ENCODE assay signal across 16 cellular contexts in genomic region chr11:73156686-73157085, GRCh38. TPM values are rescaled to one million over a fixed set of nuclear protein-coding genes. Genes with fewer than 3 reads are reported as not detected.
A peak's percentile ranks its signal among the peaks of the same experiment; 100 is the strongest.
DNase-seq lines count a peak whose midpoint lies in the region; ATAC-seq and TF ChIP-seq lines count a peak whose summit lies in the region.
"Had no signal": no experiment of that assay in that cellular context is flagged by ENCODE, and none has a peak within 500 bp of the region (broad histone marks: within the 10 kb centered on the region; RNA-seq: fewer than 3 reads in every experiment).

No MANE protein-coding gene starts in this region.

- DNase-seq in activated naive CD4-positive, alpha-beta T cell treated with Interleukin-2 at 50 U/mL for 16 hours, result no peak
- DNase-seq in OCI-LY7 (ENCODE audit: low spot score) (no peak), tibial artery (peak in 1 of 2 donors; percentile 11), NCI-H2081 treated with DMSO at 0.1 percent for 48 hours (lab: John Stamatoyannopoulos, UW) (no peak), kidney tubule cell (ENCODE audit: low spot score) (no peak)
- DNase-seq: activated T-cell treated with anti-CD3 and anti-CD28 coated beads for 4 hours; GDM1; NCI-H2081; NCI-H82; stimulated activated CD4-positive, alpha-beta T cell treated with anti-CD3 and anti-CD28 coated beads, Interleukin-12 subunit alpha, Interleukin-12 subunit beta, amount 100 ng/mL, for 4 hours had no signal

- POLR2A ChIA-PET in OCI-LY7 (lab: Charles Lee), result interaction anchor here (0.6 to 15.8 kb wide), 8 partner anchors 7 to 354 kb away, joined by 3 to 136 read pairs (median 14); partner anchors contain the start of gene FCHSD2

- ATAC-seq in GM19328 (IDR thresholded peaks at IDR 0.05; ENCODE audit: unreplicated experiment), result no peak

- no peaks in the 10 kb centered on the region for H3K27me3 Mint-ChIP-seq in activated naive CD4-positive, alpha-beta T cell treated with anti-CD3 and anti-CD28 coated beads, Interleukin-2, amount 50 U/mL, for 24 hours

- no TSS peak for BruUV-seq in OCI-LY7 (replicated peaks; lab: Mats Ljungman, UMichigan)

- peak overlapping the region; percentile 61 for H3K4me2 ChIP-seq in OCI-LY7 (ENCODE audit: low read length)

- H3K9me2 ChIP-seq in OCI-LY7 (ENCODE audit: insufficient read depth, low read length), result no peaks in the 10 kb centered on the region

- H3K4me3 ChIP-seq in OCI-LY7 (ENCODE audit: low read depth, low read length, poor library complexity, severe bottlenecking) (no peak overlapping the region), tibial artery (no peak overlapping the region)
- H3K4me3 ChIP-seq: mucosa of descending colon had no signal

- H3K4me1 Mint-ChIP-seq in activated naive CD4-positive, alpha-beta T cell treated with anti-CD3 and anti-CD28 coated beads, Interleukin-2, amount 50 U/mL, for 24 hours, result peaks cover 49% of the 10 kb centered on the region

- no peaks in the 10 kb centered on the region for H3K79me2 ChIP-seq in OCI-LY7 (ENCODE audit: insufficient read depth, low read depth, low read length)

- H3K9me3 ChIP-seq in OCI-LY7 (ENCODE audit: low read length) (peaks cover 5% of the 10 kb centered on the region; the same call in 1 of the 2 replicates), tibial artery (no peaks in the 10 kb centered on the region)
- H3K9me3 ChIP-seq: Caco-2, mucosa of descending colon had no signal

- intact Hi-C loops in OCI-LY7 (cut with micrococcal nuclease; ENCODE audit: unreplicated experiment), result loop anchor here (10.0 kb wide), 1 partner anchor 828 kb away; the partner anchor contains the start of gene UCP2
- intact Hi-C loops in tibial artery (cut with DNase I; ENCODE audit: low total_unique reads), result no loop called here

- no peak for TF ChIP-seq CTCF in OCI-LY7 (conservative IDR thresholded peaks at IDR 0.05; ENCODE audit: low read length)
- no peak for TF ChIP-seq CTCF in tibial artery (IDR thresholded peaks at IDR 0.05)

- H3K36me3 Mint-ChIP-seq in activated naive CD4-positive, alpha-beta T cell treated with anti-CD3 and anti-CD28 coated beads, Interleukin-2, amount 50 U/mL, for 24 hours, result no peaks in the 10 kb centered on the region

- H3K27me3 ChIP-seq in layer of hippocampus (ENCODE audit: control insufficient read depth, insufficient read depth, low read length), result no peaks in the 10 kb centered on the region
- H3K27me3 ChIP-seq in tibial artery, result no peaks in the 10 kb centered on the region

- H4K20me1 ChIP-seq in OCI-LY7 (ENCODE audit: insufficient read depth, low read length), result no peaks in the 10 kb centered on the region

- peak overlapping the region; percentile 98 for H3K27ac ChIP-seq in OCI-LY7 (ENCODE audit: low read depth, low read length, poor library complexity, severe bottlenecking)
- peak overlapping the region; percentile 6 for H3K27ac ChIP-seq in layer of hippocampus (ENCODE audit: low read depth, low read length)
- peak overlapping the region; percentile 61 to 81 for H3K27ac ChIP-seq in tibial artery
- H3K27ac ChIP-seq: RWPE1 had no signal

- peaks cover 85% of the 10 kb centered on the region for H3K4me1 ChIP-seq in OCI-LY7 (ENCODE audit: insufficient read depth, low read length, poor library complexity, severe bottlenecking)
- peaks cover 0 to 50% (median 33%) of the 10 kb centered on the region in 4 donors for H3K4me1 ChIP-seq in tibial artery

- peak overlapping the region; percentile 35 for H3K27ac Mint-ChIP-seq in activated naive CD4-positive, alpha-beta T cell treated with anti-CD3 and anti-CD28 coated beads, Interleukin-2, amount 50 U/mL, for 24 hours

- CTCF ChIA-PET in OCI-LY7 (lab: Charles Lee; ENCODE audit: unreplicated experiment), result interaction anchor here (2.5 to 2.9 kb wide), 2 partner anchors 14 to 21 kb away, joined by 18 to 19 read pairs; partner anchors contain the start of gene FCHSD2

- H2AFZ ChIP-seq in OCI-LY7 (ENCODE audit: low read length), result no peak overlapping the region; the same call in 1 of the 2 replicates

- no peak overlapping the region for H3K4me3 Mint-ChIP-seq in activated naive CD4-positive, alpha-beta T cell treated with anti-CD3 and anti-CD28 coated beads, Interleukin-2, amount 50 U/mL, for 24 hours

- H3K9me3 Mint-ChIP-seq in activated naive CD4-positive, alpha-beta T cell treated with anti-CD3 and anti-CD28 coated beads, Interleukin-2, amount 50 U/mL, for 24 hours, result no peaks in the 10 kb centered on the region

- H3K36me3 ChIP-seq in OCI-LY7 (ENCODE audit: insufficient read depth, low read length), result no peaks in the 10 kb centered on the region; the same call in 1 of the 2 replicates
- no peaks in the 10 kb centered on the region for H3K36me3 ChIP-seq in tibial artery

RNA-seq across cellular contexts. Expression of gene FCHSD2, which starts 14.6 kb away (rescaled TPM):
- total RNA-seq in OCI-LY7 (2014; rRNA removed; shearing (Covaris generic)), result 39.0 and 48.7 TPM in 2 replicates
- total RNA-seq in OCI-LY7 (2022), result 128 and 147 TPM in 2 replicates

Comparison
In these comparisons a context has a peak if more than half of its experiments do, and no peak if none do; other contexts are left out.
1. H3K27ac ChIP-seq: peak in every context shown above with its lines; median percentile 98 in OCI-LY7; 71 in tibial artery; 6 in layer of hippocampus.